Comparison of ENCODE assay signal across 13 cellular contexts in genomic region chr6:107030151-107030550, GRCh38. TPM values are rescaled to one million over a fixed set of nuclear protein-coding genes. Genes with fewer than 3 reads are reported as not detected.
DNase-seq lines count a peak whose midpoint lies in the region; FAIRE-seq and TF ChIP-seq lines count a peak whose summit lies in the region.
"Had no signal": no experiment of that assay in that cellular context is flagged by ENCODE, and none has a peak within 500 bp of the region (broad histone marks: within the 10 kb centered on the region; RNA-seq: fewer than 3 reads in every experiment).

No MANE protein-coding gene starts in this region.

- no peaks in the 10 kb centered on the region for H3K9me3 ChIP-seq in astrocyte (ENCODE audit: insufficient read depth, low read depth, low read length)
- H3K9me3 ChIP-seq: upper lobe of left lung had no signal

- H3K4me3 Mint-ChIP-seq in T-helper 2 cell treated with Interferon-gamma antibody and Interleukin-4, amounts not matched to agents 5 μg/mL and 100 μg/mL, for 36 hours: peak overlapping the region; percentile 100
- H3K4me3 Mint-ChIP-seq in astrocyte (ENCODE audit: unreplicated experiment) (peak overlapping the region; percentile 75), nephron (peak overlapping the region; percentile 98 to 99 (median 99))

- no peaks in the 10 kb centered on the region for H3K27me3 Mint-ChIP-seq in T-helper 2 cell treated with Interferon-gamma antibody and Interleukin-4, amounts not matched to agents 5 μg/mL and 100 μg/mL, for 36 hours (ENCODE audit: low read depth)
- no peaks in the 10 kb centered on the region for H3K27me3 Mint-ChIP-seq in astrocyte (ENCODE audit: low read depth, unreplicated experiment)
- H3K27me3 Mint-ChIP-seq in nephron (ENCODE audit: low read depth): peaks cover 4% of the 10 kb centered on the region

- peaks cover 28% of the 10 kb centered on the region for H3K36me3 Mint-ChIP-seq in T-helper 2 cell treated with Interferon-gamma antibody and Interleukin-4, amounts not matched to agents 5 μg/mL and 100 μg/mL, for 36 hours (ENCODE audit: low read depth)
- no peaks in the 10 kb centered on the region for H3K36me3 Mint-ChIP-seq in astrocyte (ENCODE audit: low read depth, unreplicated experiment)
- H3K36me3 Mint-ChIP-seq in nephron (ENCODE audit: low read depth): peaks cover 32% of the 10 kb centered on the region

- no peak for FAIRE-seq in astrocyte (lab: Jason Lieb, UNC)
- FAIRE-seq in GM12891 (lab: Jason Lieb, UNC): no peak
- FAIRE-seq in H54 (lab: Jason Lieb, UNC): no peak

- H3K9me3 Mint-ChIP-seq in T-helper 2 cell treated with Interferon-gamma antibody and Interleukin-4, amounts not matched to agents 5 μg/mL and 100 μg/mL, for 36 hours: no peaks in the 10 kb centered on the region
- no peaks in the 10 kb centered on the region for H3K9me3 Mint-ChIP-seq in astrocyte (ENCODE audit: unreplicated experiment)
- peaks cover 4% of the 10 kb centered on the region for H3K9me3 Mint-ChIP-seq in nephron

- no peak overlapping the region for H3K4me3 ChIP-seq in astrocyte (ENCODE audit: insufficient read depth, low read depth, low read length)
- H3K4me3 ChIP-seq: upper lobe of left lung had no signal

- TF ChIP-seq CTCF in astrocyte (IDR thresholded peaks at IDR 0.05; ENCODE audit: insufficient read depth, low read depth, low read length): no peak
- no peak for TF ChIP-seq CTCF in nephron (IDR thresholded peaks at IDR 0.05; ENCODE audit: unreplicated experiment in 3 of 3)

- peak overlapping the region; percentile 50 for H3K4me2 ChIP-seq in astrocyte (ENCODE audit: low read length)

- peak overlapping the region; percentile 76 for H3K27ac Mint-ChIP-seq in T-helper 2 cell treated with Interferon-gamma antibody and Interleukin-4, amounts not matched to agents 5 μg/mL and 100 μg/mL, for 36 hours
- H3K27ac Mint-ChIP-seq in astrocyte (ENCODE audit: unreplicated experiment) (no peak overlapping the region), nephron (peak overlapping the region; percentile 65 to 98 (median 69))

- peaks cover 29% of the 10 kb centered on the region for H3K4me1 Mint-ChIP-seq in T-helper 2 cell treated with Interferon-gamma antibody and Interleukin-4, amounts not matched to agents 5 μg/mL and 100 μg/mL, for 36 hours (ENCODE audit: low read depth)
- H3K4me1 Mint-ChIP-seq in astrocyte (ENCODE audit: low read depth, unreplicated experiment): peaks cover 16% of the 10 kb centered on the region
- peaks cover 21% of the 10 kb centered on the region for H3K4me1 Mint-ChIP-seq in nephron

- H3K4me1 ChIP-seq in astrocyte (ENCODE audit: insufficient read depth, low read length): peaks cover 3% of the 10 kb centered on the region

- no peak for TF ChIP-seq POLR2A in GM12891 (IDR thresholded peaks at IDR 0.05; ENCODE audit: low read depth, low read length)
- no peak for TF ChIP-seq POLR2A in H54 (IDR thresholded peaks at IDR 0.05; ENCODE audit: low read depth, low read length)

- H3K27ac ChIP-seq in astrocyte (ENCODE audit: low read depth, low read length) (no peak overlapping the region), caudate nucleus (ENCODE audit: low read depth, low read length) (no peak overlapping the region)
- H3K27ac ChIP-seq: upper lobe of left lung had no signal

- DNase-seq in T-helper 2 cell treated with Interferon-gamma antibody and Interleukin-4, amounts not matched to agents 5 μg/mL and 100 μg/mL, for 36 hours (ENCODE audit: low spot score): no peak
- DNase-seq in T-helper 2 cell (no peak), LHCN-M2 (ENCODE audit: low read depth) (peak; percentile 13), astrocyte (ENCODE audit: low read depth) (no peak), caudate nucleus (lab: John Stamatoyannopoulos, UW) (no peak), GM12891 (ENCODE audit: insufficient read length, low spot score) (no peak), H54 (ENCODE audit: insufficient read length, low spot score) (no peak)
- DNase-seq: activated gamma-delta T cell treated with Interleukin-2 at 50 U/mL for 16 hours, NCI-H1694, NCI-H526 treated with DMSO at 0.1 percent for 48 hours, Right ventricle myocardium superior, upper lobe of left lung had no signal

- peaks cover 27% of the 10 kb centered on the region for H3K79me2 ChIP-seq in astrocyte (ENCODE audit: insufficient read depth, low read length)

- H4K20me1 ChIP-seq in astrocyte (ENCODE audit: insufficient read depth, low read length): peaks cover 28% of the 10 kb centered on the region

- H3K36me3 ChIP-seq in astrocyte (ENCODE audit: insufficient read depth, low read length): no peaks in the 10 kb centered on the region

- H3K27me3 ChIP-seq in astrocyte (ENCODE audit: insufficient read depth, low read length): no peaks in the 10 kb centered on the region
- H3K27me3 ChIP-seq: upper lobe of left lung had no signal

- H2AFZ ChIP-seq in astrocyte (ENCODE audit: low read depth, low read length): no peak overlapping the region

- H3K9ac ChIP-seq in astrocyte (ENCODE audit: low read length): no peak overlapping the region

TF ChIP-seq in GM12891, 5 proteins besides CTCF, POLR2A, EP300 and RAD21:
- TF ChIP-seq PAX5 (IDR thresholded peaks at IDR 0.05; ENCODE audit: insufficient read depth, low read length, severe bottlenecking): no peak
- no peak for TF ChIP-seq POLR2AphosphoS5 (IDR thresholded peaks at IDR 0.05; ENCODE audit: low read depth, low read length)
- TF ChIP-seq SPI1 (IDR thresholded peaks at IDR 0.05; ENCODE audit: low read depth, low read length): no peak
- TF ChIP-seq TAF1 (IDR thresholded peaks at IDR 0.05; ENCODE audit: low read depth, low read length): no peak

RNA-seq across cellular contexts. Expression of gene MTRES1, which starts 2.2 kb away (rescaled TPM):
- total RNA-seq in LHCN-M2 (2014; rRNA removed): 15.0 and 15.8 TPM in 2 replicates
- polyA plus RNA-seq in LHCN-M2 (2012): 14.4 TPM
- total RNA-seq in astrocyte: 16.3 and 16.5 TPM in 2 replicates
- 15.8 TPM for polyA plus RNA-seq in GM12891 (2012; ENCODE audit: low read depth, missing spikeins)

RNA-seq across cellular contexts. Expression of gene CD24, which starts 55.6 kb away (rescaled TPM):
- total RNA-seq in LHCN-M2 (2014; rRNA removed) (21.5 and 50.8 TPM in 2 replicates), astrocyte (51.1 and 95.1 TPM in 2 replicates)
- polyA plus RNA-seq in LHCN-M2 (2012): 15.5 TPM
- 14.5 TPM for polyA plus RNA-seq in GM12891 (2012; ENCODE audit: low read depth, missing spikeins)
